In the genomic region with DNA sequence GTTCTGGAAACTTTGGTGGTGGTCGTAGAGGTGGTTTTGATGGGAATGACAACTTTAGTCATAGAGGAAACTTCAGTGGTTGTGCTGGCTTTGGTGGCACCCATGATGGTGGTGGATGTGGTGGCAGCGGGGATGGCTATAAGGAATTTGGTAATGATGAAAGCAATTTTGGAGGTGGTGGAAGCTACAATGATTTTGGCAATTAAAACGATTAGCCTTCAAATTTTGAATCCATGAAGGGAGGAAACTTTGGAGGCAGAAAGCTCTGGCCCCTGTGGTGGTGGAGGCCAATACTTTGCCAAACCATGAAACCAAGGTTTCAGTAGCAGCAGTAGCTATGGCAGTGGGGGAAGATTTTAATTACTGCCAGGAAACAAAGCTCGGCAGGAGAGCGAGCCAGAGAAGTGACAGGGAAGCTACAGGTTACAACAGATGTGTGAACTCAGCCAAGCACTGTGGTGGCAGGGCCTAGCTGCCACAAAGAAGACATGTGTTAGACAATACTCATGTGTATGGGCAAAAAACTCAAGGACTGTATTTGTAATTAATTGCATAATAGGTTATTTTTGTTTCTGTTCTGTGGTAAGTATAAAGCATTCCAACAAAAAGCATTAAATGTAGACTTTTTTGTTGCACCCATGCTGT, we compare ENCODE assay signal across 2 cellular contexts.
TF ChIP-seq lines count a peak whose summit lies in the region.

No MANE protein-coding gene starts in this region.

TF ChIP-seq in IMR-90, 13 proteins besides CTCF, POLR2A, EP300 and RAD21:
- TF ChIP-seq MAZ (IDR thresholded peaks at IDR 0.05; ENCODE audit: borderline replicate concordance, low read depth, low read length), result no peak
- no peak for TF ChIP-seq CHD1 (IDR thresholded peaks at IDR 0.05; ENCODE audit: low read depth, low read length)
- TF ChIP-seq CEBPB (IDR thresholded peaks at IDR 0.05; ENCODE audit: low read depth, low read length), result no peak
- TF ChIP-seq SMC3 (IDR thresholded peaks at IDR 0.05; ENCODE audit: low read depth, low read length), result no peak
- TF ChIP-seq NFE2L2 (IDR thresholded peaks at IDR 0.05; ENCODE audit: low read depth, low read length), result no peak
- TF ChIP-seq RFX5 (IDR thresholded peaks at IDR 0.05; ENCODE audit: low read depth, low read length), result no peak
- TF ChIP-seq FOS (IDR thresholded peaks at IDR 0.05; ENCODE audit: low read depth, low read length), result no peak
- no peak for TF ChIP-seq RCOR1 (IDR thresholded peaks at IDR 0.05; ENCODE audit: insufficient replicate concordance, low read length)
- no peak for TF ChIP-seq MAFK (IDR thresholded peaks at IDR 0.05; ENCODE audit: low read depth, low read length)
- TF ChIP-seq BHLHE40 (IDR thresholded peaks at IDR 0.05; ENCODE audit: low read depth, low read length), result no peak
- no peak for TF ChIP-seq MXI1 (IDR thresholded peaks at IDR 0.05; ENCODE audit: borderline replicate concordance, low read depth, low read length)
TF ChIP-seq in IMR-90: peak in this region for 0.

TF ChIP-seq in H1, 55 proteins besides CTCF, POLR2A, EP300 and RAD21:
- TF ChIP-seq CHD1 (IDR thresholded peaks at IDR 0.05; ENCODE audit: low read depth, low read length), result no peak
- TF ChIP-seq CHD7 (IDR thresholded peaks at IDR 0.05; ENCODE audit: insufficient replicate concordance, low read length), result no peak
- no peak for TF ChIP-seq RNF2 (IDR thresholded peaks at IDR 0.05; ENCODE audit: borderline replicate concordance, low read depth, low read length, missing control alignments, poor library complexity, severe bottlenecking)
- TF ChIP-seq KDM5A (IDR thresholded peaks at IDR 0.05; ENCODE audit: low read length), result no peak
- no peak for TF ChIP-seq BCL11A (IDR thresholded peaks at IDR 0.05; ENCODE audit: low read depth in 2 of 2, low read length in 2 of 2)
- TF ChIP-seq, protein P1, sequence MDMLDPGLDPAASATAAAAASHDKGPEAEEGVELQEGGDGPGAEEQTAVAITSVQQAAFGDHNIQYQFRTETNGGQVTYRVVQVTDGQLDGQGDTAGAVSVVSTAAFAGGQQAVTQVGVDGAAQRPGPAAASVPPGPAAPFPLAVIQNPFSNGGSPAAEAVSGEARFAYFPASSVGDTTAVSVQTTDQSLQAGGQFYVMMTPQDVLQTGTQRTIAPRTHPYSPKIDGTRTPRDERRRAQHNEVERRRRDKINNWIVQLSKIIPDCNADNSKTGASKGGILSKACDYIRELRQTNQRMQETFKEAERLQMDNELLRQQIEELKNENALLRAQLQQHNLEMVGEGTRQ (IDR thresholded peaks at IDR 0.05; ENCODE audit: low read length), result no peak
- no peak for TF ChIP-seq HDAC6 (IDR thresholded peaks at IDR 0.05; ENCODE audit: low read depth, low read length)
- TF ChIP-seq MAX (IDR thresholded peaks at IDR 0.05), result no peak
- TF ChIP-seq CBX5 (IDR thresholded peaks at IDR 0.05; ENCODE audit: low read depth, low read length), result no peak
TF ChIP-seq in H1: peak in this region for 0.
